Comparison of ENCODE assay signal across 14 cellular contexts in genomic region chr20:35368616-35369423, GRCh38. TPM values are rescaled to one million over a fixed set of nuclear protein-coding genes. Genes with fewer than 3 reads are reported as not detected.
DNase-seq lines count a peak whose midpoint lies in the region; ATAC-seq, FAIRE-seq and TF ChIP-seq lines count a peak whose summit lies in the region.
"Had no signal": no experiment of that assay in that cellular context is flagged by ENCODE, and none has a peak within 500 bp of the region (broad histone marks: within the 10 kb centered on the region; RNA-seq: fewer than 3 reads in every experiment).

No MANE protein-coding gene starts in this region.

- peaks cover 37 to 53% of the 10 kb centered on the region in 2 donors for H3K36me3 Mint-ChIP-seq in CD4-positive, alpha-beta memory T cell

- no TSS peak for BruUV-seq in K562 (replicated peaks; lab: Mats Ljungman, UMichigan)

- 68% methylated on average over 3 of the region's 3 CpGs for WGBS in K562 (ENCODE audit: insufficient coverage, low coverage, missing lambda C conversion rate)

- intact Hi-C loops in K562 (cut with micrococcal nuclease) (no loop called here), lower lobe of right lung (cut with DNase I) (no loop called here)
- intact Hi-C loops in CD4-positive, alpha-beta memory T cell (cut with micrococcal nuclease): no loop called here

- H3K27ac ChIP-seq in K562 (ENCODE audit: extremely low read depth, low read depth, low read length) (no peak overlapping the region), lower lobe of right lung (peak overlapping the region; percentile 8)
- H3K27ac ChIP-seq in CD4-positive, alpha-beta memory T cell (ENCODE audit: low read depth, low read length): no peak overlapping the region
- H3K27ac ChIP-seq: BLaER1, KMS-11 had no signal

- no peaks in the 10 kb centered on the region for H3K9me1 ChIP-seq in K562 (ENCODE audit: control insufficient read depth, insufficient read depth, low read length)

- H3K4me1 ChIP-seq in K562 (replicated peaks in 1 of 2; ENCODE audit: control insufficient read depth in 2 of 2, insufficient read depth in 2 of 2, low read length in 2 of 2) (peaks cover 0 to 2% of the 10 kb centered on the region in 2 experiments; a peak in 2 of 5 replicates), lower lobe of right lung (peaks cover 13% of the 10 kb centered on the region)
- no peaks in the 10 kb centered on the region for H3K4me1 ChIP-seq in CD4-positive, alpha-beta memory T cell (ENCODE audit: insufficient read depth, low read length)

- H3K27me3 ChIP-seq in K562 (ENCODE audit: control insufficient read depth in 2 of 2, insufficient read depth in 2 of 2, low read length in 2 of 2) (no peaks in the 10 kb centered on the region), lower lobe of right lung (ENCODE audit: low read depth) (no peaks in the 10 kb centered on the region)
- no peaks in the 10 kb centered on the region for H3K27me3 ChIP-seq in CD4-positive, alpha-beta memory T cell (ENCODE audit: insufficient read depth, low read length)
- H3K27me3 ChIP-seq: BLaER1, spleen had no signal

- H3K27me3 Mint-ChIP-seq in CD4-positive, alpha-beta memory T cell: no peaks in the 10 kb centered on the region
- H3K27me3 Mint-ChIP-seq: activated naive CD4-positive, alpha-beta T cell treated with anti-CD3 and anti-CD28 coated beads, Interleukin-2, amount 50 U/mL, for 24 hours had no signal

- TF ChIP-seq POLR2A in NB4 (IDR thresholded peaks at IDR 0.05; ENCODE audit: extremely low read depth, insufficient read length) (no peak), K562 (conservative IDR thresholded peaks at IDR 0.05) (no peak)

- FAIRE-seq in K562 (lab: Jason Lieb, UNC) (no peak), HTR-8/SVneo (lab: Jason Lieb, UNC) (no peak)

- POLR2A ChIA-PET in K562 (lab: Yijun Ruan, JAX): interaction anchor here (0.8 to 1.0 kb wide), 2 partner anchors 10 to 16 kb away, joined by 3 read pairs; no protein-coding TSS in a partner anchor
- POLR2A ChIA-PET in CD4-positive, alpha-beta memory T cell (lab: Charles Lee; ENCODE audit: partially characterized antibody): no interaction called here

- DNase-seq in C1 segment of cervical spinal cord (lab: John Stamatoyannopoulos, UW) (peak in 8 of 14 donors; percentile 1 to 57 (median 22)), NB4 (ENCODE audit: low read depth) (peak; percentile 75), K562 (ENCODE audit: extremely low read depth in 1 of 4, low spot score in 3 of 4) (no peak), lower lobe of right lung (no peak), HTR-8/SVneo (ENCODE audit: insufficient read length, low spot score) (no peak)
- no peak for DNase-seq in CD4-positive, alpha-beta memory T cell
- DNase-seq: activated CD4-positive, alpha-beta T cell treated with anti-CD3 and anti-CD28 coated beads, Interleukin-2, amount 50 U/mL, for 48 hours; NCI-H510A treated with DMSO at 0.1 percent for 48 hours; spleen had no signal

- H3K79me2 ChIP-seq in K562 (ENCODE audit: control insufficient read depth, insufficient read depth, low read length): no peaks in the 10 kb centered on the region

- H3K4me2 ChIP-seq in K562 (ENCODE audit: insufficient read depth, low read length): no peak overlapping the region
- H3K4me2 ChIP-seq: BLaER1, KMS-11 had no signal

- no peak for TF ChIP-seq RAD21 in K562 (CRISPR knock-in tag; conservative IDR thresholded peaks at IDR 0.05 in 1 of 2, IDR thresholded peaks at IDR 0.05 in 1 of 2)

- CTCF ChIA-PET in K562 (lab: Yijun Ruan, JAX; ENCODE audit: low intra/inter-chr PET ratio): no interaction called here
- CTCF ChIA-PET in CD4-positive, alpha-beta memory T cell (lab: Charles Lee; ENCODE audit: partially characterized antibody): interaction anchor here (1.2 kb wide), 1 partner anchor 16 kb away, joined by 3 read pairs; no protein-coding TSS in a partner anchor

- ATAC-seq in K562: no peak
- ATAC-seq in lower lobe of right lung: peak in 1 of 2 donors; percentile 35
- ATAC-seq in GM19455 (IDR thresholded peaks at IDR 0.05; ENCODE audit: unreplicated experiment): no peak
- ATAC-seq in GM19351 (IDR thresholded peaks at IDR 0.05; ENCODE audit: unreplicated experiment): no peak

- H3K4me3 ChIP-seq in NB4 (ENCODE audit: low read depth, low read length) (no peak overlapping the region), K562 (no peak overlapping the region), lower lobe of right lung (no peak overlapping the region)
- no peak overlapping the region for H3K4me3 ChIP-seq in CD4-positive, alpha-beta memory T cell (ENCODE audit: low read length in 2 of 2)
- H3K4me3 ChIP-seq: BLaER1, spleen had no signal

- H3K36me3 ChIP-seq in K562 (ENCODE audit: control insufficient read depth, insufficient read depth, low read length) (peaks cover 55% of the 10 kb centered on the region; the same call in 2 of the 3 replicates), lower lobe of right lung (peaks cover 40% of the 10 kb centered on the region)
- H3K36me3 ChIP-seq in CD4-positive, alpha-beta memory T cell (ENCODE audit: insufficient read depth, low read length): peaks cover 19% of the 10 kb centered on the region

- H3K9ac ChIP-seq in K562 (ENCODE audit: insufficient read depth in 1 of 2, low read depth in 2 of 2, low read length in 2 of 2): no peak overlapping the region; a peak in 1 of 4 replicates
- H3K9ac ChIP-seq: BLaER1, KMS-11 had no signal

- TF ChIP-seq EP300 in K562 (IDR thresholded peaks at IDR 0.05; ENCODE audit: low read length): no peak

- in situ Hi-C loops in K562 (cut with MboI): no loop called here

- no peaks in the 10 kb centered on the region for H3K9me3 Mint-ChIP-seq in CD4-positive, alpha-beta memory T cell
- H3K9me3 Mint-ChIP-seq: activated naive CD4-positive, alpha-beta T cell treated with anti-CD3 and anti-CD28 coated beads, Interleukin-2, amount 50 U/mL, for 24 hours had no signal

- H3K9me3 ChIP-seq in K562 (replicated peaks; ENCODE audit: control insufficient read depth, insufficient read depth, low read depth, low read length) (no peaks in the 10 kb centered on the region), lower lobe of right lung (no peaks in the 10 kb centered on the region)
- no peaks in the 10 kb centered on the region for H3K9me3 ChIP-seq in CD4-positive, alpha-beta memory T cell (ENCODE audit: control insufficient read depth in 1 of 2, low read length in 2 of 2)
- H3K9me3 ChIP-seq: BLaER1, spleen had no signal

- TF ChIP-seq CTCF in NB4 (IDR thresholded peaks at IDR 0.05; ENCODE audit: low read depth, low read length) (no peak), K562 (IDR thresholded peaks at IDR 0.05 in 2 of 3, conservative IDR thresholded peaks at IDR 0.05 in 1 of 3; ENCODE audit: insufficient read depth in 2 of 3, low read depth in 1 of 3, low read length in 3 of 3) (no peak), lower lobe of right lung (IDR thresholded peaks at IDR 0.05) (no peak)

- no peak overlapping the region for H3K4me3 Mint-ChIP-seq in CD4-positive, alpha-beta memory T cell
- H3K4me3 Mint-ChIP-seq: activated naive CD4-positive, alpha-beta T cell treated with anti-CD3 and anti-CD28 coated beads, Interleukin-2, amount 50 U/mL, for 24 hours had no signal

- H3K4me1 Mint-ChIP-seq in CD4-positive, alpha-beta memory T cell: peaks cover 0 to 2% (median 0%) of the 10 kb centered on the region in 4 donors
- H3K4me1 Mint-ChIP-seq: activated naive CD4-positive, alpha-beta T cell treated with anti-CD3 and anti-CD28 coated beads, Interleukin-2, amount 50 U/mL, for 24 hours had no signal

- no peak overlapping the region for H3K27ac Mint-ChIP-seq in CD4-positive, alpha-beta memory T cell
- H3K27ac Mint-ChIP-seq: activated naive CD4-positive, alpha-beta T cell treated with anti-CD3 and anti-CD28 coated beads, Interleukin-2, amount 50 U/mL, for 24 hours had no signal

- H2AFZ ChIP-seq in K562 (ENCODE audit: low read depth, low read length): no peak overlapping the region

- no peaks in the 10 kb centered on the region for H4K20me1 ChIP-seq in K562 (replicated peaks; ENCODE audit: control insufficient read depth, insufficient read depth, low read length)
- H4K20me1 ChIP-seq: BLaER1 had no signal

TF ChIP-seq in K562, 482 proteins besides CTCF, POLR2A, EP300 and RAD21:
- TF ChIP-seq MXI1 (IDR thresholded peaks at IDR 0.05; ENCODE audit: low read depth, low read length) (no peak), ZNF449 (CRISPR knock-in tag; IDR thresholded peaks at IDR 0.05) (peak; percentile 66; the same call in 1 of the 2 replicates)

RNA-seq across cellular contexts. Expression of gene UQCC1, which starts 43.0 kb away (rescaled TPM):
- 134 and 149 TPM in 2 replicates for total RNA-seq in K562 (2011; cell fraction: chromatin; rRNA removed; ENCODE audit: low replicate concordance)
- total RNA-seq in K562 (2011; cell fraction: nucleolus; rRNA removed): 77.7 and 107 TPM in 2 replicates
- total RNA-seq in K562 (2011; cell fraction: nucleoplasm; rRNA removed): 104 and 155 TPM in 2 replicates
- total RNA-seq in K562 (2014; rRNA removed) (33.8 and 50.9 TPM in 2 replicates), K562 (2014; rRNA removed; fragmentation: Illumina TruSeq; extraction: Trizol) (37.3 and 37.4 TPM in 2 replicates), K562 (2015; rRNA removed; fragmentation: Illumina TruSeq; extraction: Trizol) (37.7 and 38.9 TPM in 2 replicates), K562 (2021) (50.0 and 58.5 TPM in 2 replicates), lower lobe of right lung (52.3 TPM)
- polyA plus RNA-seq in K562 (2011; rRNA removed) (59.9 and 72.3 TPM in 2 replicates), K562 (2014; fragmentation: Illumina TruSeq; extraction: Trizol) (58.1 and 68.6 TPM in 2 replicates), K562 (2014; fragmentation: Nextera tagmentation; extraction: Ambion mirVana) (10 to 100 TPM; 31.9 to 67.9 TPM), K562 (2014; rRNA removed) (58.9 and 72.2 TPM in 2 replicates)
- 40.2 and 51.4 TPM in 2 replicates for polyA plus RNA-seq in K562 (2011; cell fraction: cytosol; rRNA removed)
- 206 and 334 TPM in 2 replicates for polyA plus RNA-seq in K562 (2011; cell fraction: nucleus; rRNA removed)
- polyA plus RNA-seq in K562 (2012): 48.9 and 52.1 TPM in 2 replicates
- polyA minus RNA-seq in K562 (2011; rRNA and poly(A)+ RNA removed): 38.1 and 46.1 TPM in 2 replicates
- polyA minus RNA-seq in K562 (2011; cell fraction: cytosol; rRNA and poly(A)+ RNA removed): 24.8 and 25.8 TPM in 2 replicates
- polyA minus RNA-seq in K562 (2011; cell fraction: nucleus; rRNA and poly(A)+ RNA removed): 45.1 and 70.5 TPM in 2 replicates
- 10 to 100 TPM; 46.4 to 49.3 TPM for total RNA-seq in CD4-positive, alpha-beta memory T cell
- polyA plus RNA-seq in CD4-positive, alpha-beta memory T cell: 10 to 100 TPM; 13.9 to 21.1 TPM

Comparison
In these comparisons a context has a peak if more than half of its experiments do, and no peak if none do; other contexts are left out.
1. DNase-seq: peak in C1 segment of cervical spinal cord (8 of 14) and NB4 (single experiment); none in K562 (0 of 4), lower lobe of right lung (single experiment), HTR-8/SVneo (single experiment) and CD4-positive, alpha-beta memory T cell (0 of 5).